Comparison of ENCODE assay signal across 1 cellular context in the genomic region with DNA sequence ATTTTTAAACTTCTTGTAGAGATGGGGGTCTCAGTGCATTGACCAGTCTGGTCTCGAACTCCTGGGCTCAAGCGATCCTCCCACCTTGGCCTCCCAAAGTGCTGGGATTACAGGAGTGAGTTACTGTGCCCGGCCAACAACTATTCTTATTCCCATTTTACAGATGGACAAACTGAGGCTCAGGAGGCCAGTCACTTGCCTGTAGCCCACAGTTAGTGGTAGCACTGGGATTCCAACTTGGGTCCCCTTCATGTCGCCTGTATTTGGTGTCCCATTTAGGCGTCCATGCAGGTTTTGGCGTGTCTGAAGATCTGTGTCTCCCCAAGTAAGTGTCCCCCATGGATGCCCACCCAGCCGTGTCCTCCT.
TF ChIP-seq lines count a peak whose summit lies in the region.

No MANE protein-coding gene starts in this region.

TF ChIP-seq in K562, 482 proteins besides CTCF, POLR2A, EP300 and RAD21 (continues in another document):
- TF ChIP-seq KLF13 (tag; IDR thresholded peaks at IDR 0.05; ENCODE audit: borderline replicate concordance, low read depth): no peak
- peak; percentile 35; the same call in 1 of the 2 replicates for TF ChIP-seq GABPB1 (CRISPR knock-in tag; IDR thresholded peaks at IDR 0.05)
- TF ChIP-seq RCOR1 (IDR thresholded peaks at IDR 0.05; ENCODE audit: borderline replicate concordance in 1 of 2, low read depth in 2 of 2, low read length in 2 of 2): peak in 1 of 2 experiments; percentile 57; a peak in 1 of 4 replicates
- no peak for TF ChIP-seq CCAR2 (IDR thresholded peaks at IDR 0.05; ENCODE audit: low read depth, low read length)
- no peak for TF ChIP-seq NFIC (IDR thresholded peaks at IDR 0.05)
- no peak for TF ChIP-seq SMARCE1 (IDR thresholded peaks at IDR 0.05)
- no peak for TF ChIP-seq KHSRP (IDR thresholded peaks at IDR 0.05)
- TF ChIP-seq, protein P1, sequence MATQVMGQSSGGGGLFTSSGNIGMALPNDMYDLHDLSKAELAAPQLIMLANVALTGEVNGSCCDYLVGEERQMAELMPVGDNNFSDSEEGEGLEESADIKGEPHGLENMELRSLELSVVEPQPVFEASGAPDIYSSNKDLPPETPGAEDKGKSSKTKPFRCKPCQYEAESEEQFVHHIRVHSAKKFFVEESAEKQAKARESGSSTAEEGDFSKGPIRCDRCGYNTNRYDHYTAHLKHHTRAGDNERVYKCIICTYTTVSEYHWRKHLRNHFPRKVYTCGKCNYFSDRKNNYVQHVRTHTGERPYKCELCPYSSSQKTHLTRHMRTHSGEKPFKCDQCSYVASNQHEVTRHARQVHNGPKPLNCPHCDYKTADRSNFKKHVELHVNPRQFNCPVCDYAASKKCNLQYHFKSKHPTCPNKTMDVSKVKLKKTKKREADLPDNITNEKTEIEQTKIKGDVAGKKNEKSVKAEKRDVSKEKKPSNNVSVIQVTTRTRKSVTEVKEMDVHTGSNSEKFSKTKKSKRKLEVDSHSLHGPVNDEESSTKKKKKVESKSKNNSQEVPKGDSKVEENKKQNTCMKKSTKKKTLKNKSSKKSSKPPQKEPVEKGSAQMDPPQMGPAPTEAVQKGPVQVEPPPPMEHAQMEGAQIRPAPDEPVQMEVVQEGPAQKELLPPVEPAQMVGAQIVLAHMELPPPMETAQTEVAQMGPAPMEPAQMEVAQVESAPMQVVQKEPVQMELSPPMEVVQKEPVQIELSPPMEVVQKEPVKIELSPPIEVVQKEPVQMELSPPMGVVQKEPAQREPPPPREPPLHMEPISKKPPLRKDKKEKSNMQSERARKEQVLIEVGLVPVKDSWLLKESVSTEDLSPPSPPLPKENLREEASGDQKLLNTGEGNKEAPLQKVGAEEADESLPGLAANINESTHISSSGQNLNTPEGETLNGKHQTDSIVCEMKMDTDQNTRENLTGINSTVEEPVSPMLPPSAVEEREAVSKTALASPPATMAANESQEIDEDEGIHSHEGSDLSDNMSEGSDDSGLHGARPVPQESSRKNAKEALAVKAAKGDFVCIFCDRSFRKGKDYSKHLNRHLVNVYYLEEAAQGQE (CRISPR knock-in tag; IDR thresholded peaks at IDR 0.05; ENCODE audit: low read depth): no peak
- TF ChIP-seq KDM1A (IDR thresholded peaks at IDR 0.05): peak; percentile 77 to 90
- TF ChIP-seq EWSR1 (IDR thresholded peaks at IDR 0.05; ENCODE audit: borderline replicate concordance, low read depth, partially characterized antibody): no peak
- peak; percentile 95 for TF ChIP-seq ADNP (tag; IDR thresholded peaks at IDR 0.05)
- TF ChIP-seq, protein P2, sequence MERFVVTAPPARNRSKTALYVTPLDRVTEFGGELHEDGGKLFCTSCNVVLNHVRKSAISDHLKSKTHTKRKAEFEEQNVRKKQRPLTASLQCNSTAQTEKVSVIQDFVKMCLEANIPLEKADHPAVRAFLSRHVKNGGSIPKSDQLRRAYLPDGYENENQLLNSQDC (CRISPR knock-in tag; IDR thresholded peaks at IDR 0.05): no peak
- TF ChIP-seq JUNB (CRISPR knock-in tag; conservative IDR thresholded peaks at IDR 0.05): no peak
- no peak for TF ChIP-seq RBM17 (IDR thresholded peaks at IDR 0.05; ENCODE audit: borderline replicate concordance, low read depth, low read length)
- TF ChIP-seq CBX3 (IDR thresholded peaks at IDR 0.05; ENCODE audit: borderline replicate concordance in 1 of 2, low read length in 2 of 2): no peak
- TF ChIP-seq ZNF766 (CRISPR knock-in tag; conservative IDR thresholded peaks at IDR 0.05): no peak
- TF ChIP-seq ESRRB (CRISPR knock-in tag; IDR thresholded peaks at IDR 0.05; ENCODE audit: borderline replicate concordance): no peak
- 0 out of 2 replicates have a peak, but pooled peaks have one; percentile 15 for TF ChIP-seq ZFX (CRISPR knock-in tag; IDR thresholded peaks at IDR 0.05)
- TF ChIP-seq RNF2 (IDR thresholded peaks at IDR 0.05): no peak
- TF ChIP-seq MAFK (IDR thresholded peaks at IDR 0.05; ENCODE audit: low read length): no peak
- TF ChIP-seq NFYB (IDR thresholded peaks at IDR 0.05; ENCODE audit: extremely low read depth, insufficient read length): no peak
- TF ChIP-seq, protein P3, sequence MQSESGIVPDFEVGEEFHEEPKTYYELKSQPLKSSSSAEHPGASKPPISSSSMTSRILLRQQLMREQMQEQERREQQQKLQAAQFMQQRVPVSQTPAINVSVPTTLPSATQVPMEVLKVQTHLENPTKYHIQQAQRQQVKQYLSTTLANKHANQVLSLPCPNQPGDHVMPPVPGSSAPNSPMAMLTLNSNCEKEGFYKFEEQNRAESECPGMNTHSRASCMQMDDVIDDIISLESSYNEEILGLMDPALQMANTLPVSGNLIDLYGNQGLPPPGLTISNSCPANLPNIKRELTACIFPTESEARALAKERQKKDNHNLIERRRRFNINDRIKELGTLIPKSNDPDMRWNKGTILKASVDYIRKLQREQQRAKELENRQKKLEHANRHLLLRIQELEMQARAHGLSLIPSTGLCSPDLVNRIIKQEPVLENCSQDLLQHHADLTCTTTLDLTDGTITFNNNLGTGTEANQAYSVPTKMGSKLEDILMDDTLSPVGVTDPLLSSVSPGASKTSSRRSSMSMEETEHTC (IDR thresholded peaks at IDR 0.05): no peak
- TF ChIP-seq, protein P4, sequence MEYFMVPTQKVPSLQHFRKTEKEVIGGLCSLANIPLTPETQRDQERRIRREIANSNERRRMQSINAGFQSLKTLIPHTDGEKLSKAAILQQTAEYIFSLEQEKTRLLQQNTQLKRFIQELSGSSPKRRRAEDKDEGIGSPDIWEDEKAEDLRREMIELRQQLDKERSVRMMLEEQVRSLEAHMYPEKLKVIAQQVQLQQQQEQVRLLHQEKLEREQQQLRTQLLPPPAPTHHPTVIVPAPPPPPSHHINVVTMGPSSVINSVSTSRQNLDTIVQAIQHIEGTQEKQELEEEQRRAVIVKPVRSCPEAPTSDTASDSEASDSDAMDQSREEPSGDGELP (CRISPR knock-in tag; IDR thresholded peaks at IDR 0.05; ENCODE audit: borderline replicate concordance): no peak
- TF ChIP-seq, protein P5, sequence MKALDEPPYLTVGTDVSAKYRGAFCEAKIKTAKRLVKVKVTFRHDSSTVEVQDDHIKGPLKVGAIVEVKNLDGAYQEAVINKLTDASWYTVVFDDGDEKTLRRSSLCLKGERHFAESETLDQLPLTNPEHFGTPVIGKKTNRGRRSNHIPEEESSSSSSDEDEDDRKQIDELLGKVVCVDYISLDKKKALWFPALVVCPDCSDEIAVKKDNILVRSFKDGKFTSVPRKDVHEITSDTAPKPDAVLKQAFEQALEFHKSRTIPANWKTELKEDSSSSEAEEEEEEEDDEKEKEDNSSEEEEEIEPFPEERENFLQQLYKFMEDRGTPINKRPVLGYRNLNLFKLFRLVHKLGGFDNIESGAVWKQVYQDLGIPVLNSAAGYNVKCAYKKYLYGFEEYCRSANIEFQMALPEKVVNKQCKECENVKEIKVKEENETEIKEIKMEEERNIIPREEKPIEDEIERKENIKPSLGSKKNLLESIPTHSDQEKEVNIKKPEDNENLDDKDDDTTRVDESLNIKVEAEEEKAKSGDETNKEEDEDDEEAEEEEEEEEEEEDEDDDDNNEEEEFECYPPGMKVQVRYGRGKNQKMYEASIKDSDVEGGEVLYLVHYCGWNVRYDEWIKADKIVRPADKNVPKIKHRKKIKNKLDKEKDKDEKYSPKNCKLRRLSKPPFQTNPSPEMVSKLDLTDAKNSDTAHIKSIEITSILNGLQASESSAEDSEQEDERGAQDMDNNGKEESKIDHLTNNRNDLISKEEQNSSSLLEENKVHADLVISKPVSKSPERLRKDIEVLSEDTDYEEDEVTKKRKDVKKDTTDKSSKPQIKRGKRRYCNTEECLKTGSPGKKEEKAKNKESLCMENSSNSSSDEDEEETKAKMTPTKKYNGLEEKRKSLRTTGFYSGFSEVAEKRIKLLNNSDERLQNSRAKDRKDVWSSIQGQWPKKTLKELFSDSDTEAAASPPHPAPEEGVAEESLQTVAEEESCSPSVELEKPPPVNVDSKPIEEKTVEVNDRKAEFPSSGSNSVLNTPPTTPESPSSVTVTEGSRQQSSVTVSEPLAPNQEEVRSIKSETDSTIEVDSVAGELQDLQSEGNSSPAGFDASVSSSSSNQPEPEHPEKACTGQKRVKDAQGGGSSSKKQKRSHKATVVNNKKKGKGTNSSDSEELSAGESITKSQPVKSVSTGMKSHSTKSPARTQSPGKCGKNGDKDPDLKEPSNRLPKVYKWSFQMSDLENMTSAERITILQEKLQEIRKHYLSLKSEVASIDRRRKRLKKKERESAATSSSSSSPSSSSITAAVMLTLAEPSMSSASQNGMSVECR (CRISPR knock-in tag; IDR thresholded peaks at IDR 0.05): no peak
- peak; percentile 93 for TF ChIP-seq BCOR (IDR thresholded peaks at IDR 0.05)
- TF ChIP-seq SAP30 (IDR thresholded peaks at IDR 0.05; ENCODE audit: borderline replicate concordance, insufficient read depth, low read depth, low read length, poor library complexity, severe bottlenecking): no peak
- TF ChIP-seq, protein P6, sequence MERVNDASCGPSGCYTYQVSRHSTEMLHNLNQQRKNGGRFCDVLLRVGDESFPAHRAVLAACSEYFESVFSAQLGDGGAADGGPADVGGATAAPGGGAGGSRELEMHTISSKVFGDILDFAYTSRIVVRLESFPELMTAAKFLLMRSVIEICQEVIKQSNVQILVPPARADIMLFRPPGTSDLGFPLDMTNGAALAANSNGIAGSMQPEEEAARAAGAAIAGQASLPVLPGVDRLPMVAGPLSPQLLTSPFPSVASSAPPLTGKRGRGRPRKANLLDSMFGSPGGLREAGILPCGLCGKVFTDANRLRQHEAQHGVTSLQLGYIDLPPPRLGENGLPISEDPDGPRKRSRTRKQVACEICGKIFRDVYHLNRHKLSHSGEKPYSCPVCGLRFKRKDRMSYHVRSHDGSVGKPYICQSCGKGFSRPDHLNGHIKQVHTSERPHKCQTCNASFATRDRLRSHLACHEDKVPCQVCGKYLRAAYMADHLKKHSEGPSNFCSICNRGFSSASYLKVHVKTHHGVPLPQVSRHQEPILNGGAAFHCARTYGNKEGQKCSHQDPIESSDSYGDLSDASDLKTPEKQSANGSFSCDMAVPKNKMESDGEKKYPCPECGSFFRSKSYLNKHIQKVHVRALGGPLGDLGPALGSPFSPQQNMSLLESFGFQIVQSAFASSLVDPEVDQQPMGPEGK (CRISPR knock-in tag; IDR thresholded peaks at IDR 0.05; ENCODE audit: borderline replicate concordance): no peak
- TF ChIP-seq XRCC4 (IDR thresholded peaks at IDR 0.05; ENCODE audit: extremely low read depth, insufficient read depth, insufficient read length): no peak
- no peak for TF ChIP-seq SMAD4 (CRISPR knock-in tag; conservative IDR thresholded peaks at IDR 0.05)
- no peak for TF ChIP-seq MCM2 (IDR thresholded peaks at IDR 0.05; ENCODE audit: low read depth)
- TF ChIP-seq ZBED1 (IDR thresholded peaks at IDR 0.05): no peak
- no peak for TF ChIP-seq CBFA2T2 (conservative IDR thresholded peaks at IDR 0.05)
- TF ChIP-seq, protein P7, sequence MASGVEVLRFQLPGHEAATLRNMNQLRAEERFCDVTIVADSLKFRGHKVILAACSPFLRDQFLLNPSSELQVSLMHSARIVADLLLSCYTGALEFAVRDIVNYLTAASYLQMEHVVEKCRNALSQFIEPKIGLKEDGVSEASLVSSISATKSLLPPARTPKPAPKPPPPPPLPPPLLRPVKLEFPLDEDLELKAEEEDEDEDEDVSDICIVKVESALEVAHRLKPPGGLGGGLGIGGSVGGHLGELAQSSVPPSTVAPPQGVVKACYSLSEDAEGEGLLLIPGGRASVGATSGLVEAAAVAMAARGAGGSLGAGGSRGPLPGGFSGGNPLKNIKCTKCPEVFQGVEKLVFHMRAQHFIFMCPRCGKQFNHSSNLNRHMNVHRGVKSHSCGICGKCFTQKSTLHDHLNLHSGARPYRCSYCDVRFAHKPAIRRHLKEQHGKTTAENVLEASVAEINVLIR (CRISPR knock-in tag; IDR thresholded peaks at IDR 0.05): no peak
- no peak for TF ChIP-seq ZNF384 (IDR thresholded peaks at IDR 0.05; ENCODE audit: low read depth, low read length)
- no peak for TF ChIP-seq ZFPM2 (CRISPR knock-in tag; IDR thresholded peaks at IDR 0.05)
- TF ChIP-seq ZNF584 (CRISPR knock-in tag; IDR thresholded peaks at IDR 0.05; ENCODE audit: low read depth): no peak
- TF ChIP-seq TOE1 (IDR thresholded peaks at IDR 0.05; ENCODE audit: borderline replicate concordance): no peak
- TF ChIP-seq TOE1 (CRISPR knock-in tag; IDR thresholded peaks at IDR 0.05; ENCODE audit: borderline replicate concordance, low read depth): no peak
- TF ChIP-seq IRF2 (CRISPR knock-in tag; IDR thresholded peaks at IDR 0.05): no peak
- TF ChIP-seq HEY1 (CRISPR knock-in tag; IDR thresholded peaks at IDR 0.05; ENCODE audit: borderline replicate concordance): no peak
- TF ChIP-seq, protein P8, sequence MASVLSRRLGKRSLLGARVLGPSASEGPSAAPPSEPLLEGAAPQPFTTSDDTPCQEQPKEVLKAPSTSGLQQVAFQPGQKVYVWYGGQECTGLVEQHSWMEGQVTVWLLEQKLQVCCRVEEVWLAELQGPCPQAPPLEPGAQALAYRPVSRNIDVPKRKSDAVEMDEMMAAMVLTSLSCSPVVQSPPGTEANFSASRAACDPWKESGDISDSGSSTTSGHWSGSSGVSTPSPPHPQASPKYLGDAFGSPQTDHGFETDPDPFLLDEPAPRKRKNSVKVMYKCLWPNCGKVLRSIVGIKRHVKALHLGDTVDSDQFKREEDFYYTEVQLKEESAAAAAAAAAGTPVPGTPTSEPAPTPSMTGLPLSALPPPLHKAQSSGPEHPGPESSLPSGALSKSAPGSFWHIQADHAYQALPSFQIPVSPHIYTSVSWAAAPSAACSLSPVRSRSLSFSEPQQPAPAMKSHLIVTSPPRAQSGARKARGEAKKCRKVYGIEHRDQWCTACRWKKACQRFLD (CRISPR knock-in tag; IDR thresholded peaks at IDR 0.05): no peak
- TF ChIP-seq, protein P9, sequence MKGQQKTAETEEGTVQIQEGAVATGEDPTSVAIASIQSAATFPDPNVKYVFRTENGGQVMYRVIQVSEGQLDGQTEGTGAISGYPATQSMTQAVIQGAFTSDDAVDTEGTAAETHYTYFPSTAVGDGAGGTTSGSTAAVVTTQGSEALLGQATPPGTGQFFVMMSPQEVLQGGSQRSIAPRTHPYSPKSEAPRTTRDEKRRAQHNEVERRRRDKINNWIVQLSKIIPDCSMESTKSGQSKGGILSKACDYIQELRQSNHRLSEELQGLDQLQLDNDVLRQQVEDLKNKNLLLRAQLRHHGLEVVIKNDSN (CRISPR knock-in tag; IDR thresholded peaks at IDR 0.05): no peak
- no peak for TF ChIP-seq MEF2D (tag; conservative IDR thresholded peaks at IDR 0.05; ENCODE audit: low read depth)
- peak; percentile 76; the same call in 1 of the 2 replicates for TF ChIP-seq SMARCA5 (IDR thresholded peaks at IDR 0.05)
- TF ChIP-seq HNRNPUL1 (IDR thresholded peaks at IDR 0.05; ENCODE audit: low read length): no peak
- no peak for TF ChIP-seq PURB (CRISPR knock-in tag; IDR thresholded peaks at IDR 0.05; ENCODE audit: low read depth)
- TF ChIP-seq RBM25 (IDR thresholded peaks at IDR 0.05; ENCODE audit: low read depth, low read length, severe bottlenecking): peak; percentile 93
- no peak for TF ChIP-seq ZNF431 (CRISPR knock-in tag; IDR thresholded peaks at IDR 0.05)
- TF ChIP-seq, protein P10, sequence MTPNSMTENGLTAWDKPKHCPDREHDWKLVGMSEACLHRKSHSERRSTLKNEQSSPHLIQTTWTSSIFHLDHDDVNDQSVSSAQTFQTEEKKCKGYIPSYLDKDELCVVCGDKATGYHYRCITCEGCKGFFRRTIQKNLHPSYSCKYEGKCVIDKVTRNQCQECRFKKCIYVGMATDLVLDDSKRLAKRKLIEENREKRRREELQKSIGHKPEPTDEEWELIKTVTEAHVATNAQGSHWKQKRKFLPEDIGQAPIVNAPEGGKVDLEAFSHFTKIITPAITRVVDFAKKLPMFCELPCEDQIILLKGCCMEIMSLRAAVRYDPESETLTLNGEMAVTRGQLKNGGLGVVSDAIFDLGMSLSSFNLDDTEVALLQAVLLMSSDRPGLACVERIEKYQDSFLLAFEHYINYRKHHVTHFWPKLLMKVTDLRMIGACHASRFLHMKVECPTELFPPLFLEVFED (CRISPR knock-in tag; conservative IDR thresholded peaks at IDR 0.05): no peak
- no peak for TF ChIP-seq RBBP5 (IDR thresholded peaks at IDR 0.05; ENCODE audit: borderline replicate concordance, insufficient read depth, low read length, poor library complexity, severe bottlenecking)
- TF ChIP-seq DDX20 (tag; IDR thresholded peaks at IDR 0.05; ENCODE audit: low read depth): no peak
